Comparison of ENCODE assay signal across 1 cellular context in genomic region chr11:78635814-78636506, GRCh38.
TF ChIP-seq lines count a peak whose summit lies in the region.

No MANE protein-coding gene starts in this region.

TF ChIP-seq in GM12878, 131 proteins besides CTCF, POLR2A, EP300 and RAD21 (continued from another document):
- TF ChIP-seq, protein P1, sequence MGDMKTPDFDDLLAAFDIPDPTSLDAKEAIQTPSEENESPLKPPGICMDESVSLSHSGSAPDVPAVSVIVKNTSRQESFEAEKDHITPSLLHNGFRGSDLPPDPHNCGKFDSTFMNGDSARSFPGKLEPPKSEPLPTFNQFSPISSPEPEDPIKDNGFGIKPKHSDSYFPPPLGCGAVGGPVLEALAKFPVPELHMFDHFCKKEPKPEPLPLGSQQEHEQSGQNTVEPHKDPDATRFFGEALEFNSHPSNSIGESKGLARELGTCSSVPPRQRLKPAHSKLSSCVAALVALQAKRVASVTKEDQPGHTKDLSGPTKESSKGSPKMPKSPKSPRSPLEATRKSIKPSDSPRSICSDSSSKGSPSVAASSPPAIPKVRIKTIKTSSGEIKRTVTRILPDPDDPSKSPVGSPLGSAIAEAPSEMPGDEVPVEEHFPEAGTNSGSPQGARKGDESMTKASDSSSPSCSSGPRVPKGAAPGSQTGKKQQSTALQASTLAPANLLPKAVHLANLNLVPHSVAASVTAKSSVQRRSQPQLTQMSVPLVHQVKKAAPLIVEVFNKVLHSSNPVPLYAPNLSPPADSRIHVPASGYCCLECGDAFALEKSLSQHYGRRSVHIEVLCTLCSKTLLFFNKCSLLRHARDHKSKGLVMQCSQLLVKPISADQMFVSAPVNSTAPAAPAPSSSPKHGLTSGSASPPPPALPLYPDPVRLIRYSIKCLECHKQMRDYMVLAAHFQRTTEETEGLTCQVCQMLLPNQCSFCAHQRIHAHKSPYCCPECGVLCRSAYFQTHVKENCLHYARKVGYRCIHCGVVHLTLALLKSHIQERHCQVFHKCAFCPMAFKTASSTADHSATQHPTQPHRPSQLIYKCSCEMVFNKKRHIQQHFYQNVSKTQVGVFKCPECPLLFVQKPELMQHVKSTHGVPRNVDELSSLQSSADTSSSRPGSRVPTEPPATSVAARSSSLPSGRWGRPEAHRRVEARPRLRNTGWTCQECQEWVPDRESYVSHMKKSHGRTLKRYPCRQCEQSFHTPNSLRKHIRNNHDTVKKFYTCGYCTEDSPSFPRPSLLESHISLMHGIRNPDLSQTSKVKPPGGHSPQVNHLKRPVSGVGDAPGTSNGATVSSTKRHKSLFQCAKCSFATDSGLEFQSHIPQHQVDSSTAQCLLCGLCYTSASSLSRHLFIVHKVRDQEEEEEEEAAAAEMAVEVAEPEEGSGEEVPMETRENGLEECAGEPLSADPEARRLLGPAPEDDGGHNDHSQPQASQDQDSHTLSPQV (IDR thresholded peaks at IDR 0.05): no peak
- TF ChIP-seq JUND (IDR thresholded peaks at IDR 0.05; ENCODE audit: low read depth, low read length): no peak
- TF ChIP-seq, protein P2, sequence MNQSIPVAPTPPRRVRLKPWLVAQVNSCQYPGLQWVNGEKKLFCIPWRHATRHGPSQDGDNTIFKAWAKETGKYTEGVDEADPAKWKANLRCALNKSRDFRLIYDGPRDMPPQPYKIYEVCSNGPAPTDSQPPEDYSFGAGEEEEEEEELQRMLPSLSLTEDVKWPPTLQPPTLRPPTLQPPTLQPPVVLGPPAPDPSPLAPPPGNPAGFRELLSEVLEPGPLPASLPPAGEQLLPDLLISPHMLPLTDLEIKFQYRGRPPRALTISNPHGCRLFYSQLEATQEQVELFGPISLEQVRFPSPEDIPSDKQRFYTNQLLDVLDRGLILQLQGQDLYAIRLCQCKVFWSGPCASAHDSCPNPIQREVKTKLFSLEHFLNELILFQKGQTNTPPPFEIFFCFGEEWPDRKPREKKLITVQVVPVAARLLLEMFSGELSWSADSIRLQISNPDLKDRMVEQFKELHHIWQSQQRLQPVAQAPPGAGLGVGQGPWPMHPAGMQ (IDR thresholded peaks at IDR 0.05; ENCODE audit: borderline replicate concordance): no peak
- TF ChIP-seq BHLHE40 (IDR thresholded peaks at IDR 0.05; ENCODE audit: borderline replicate concordance in 1 of 2, low read depth in 2 of 2, low read length in 1 of 2): no peak
- TF ChIP-seq CHD4 (IDR thresholded peaks at IDR 0.05): no peak
- no peak for TF ChIP-seq FOS (IDR thresholded peaks at IDR 0.05; ENCODE audit: borderline replicate concordance, extremely low read depth, insufficient read length)
- no peak for TF ChIP-seq HDAC2 (IDR thresholded peaks at IDR 0.05)
- TF ChIP-seq YBX1 (IDR thresholded peaks at IDR 0.05): no peak
